Comparison of ENCODE assay signal across 8 cellular contexts in genomic region chr5:135565691-135566421, GRCh38. TPM values are rescaled to one million over a fixed set of nuclear protein-coding genes. Genes with fewer than 3 reads are reported as not detected.
DNase-seq lines count a peak whose midpoint lies in the region; ATAC-seq and TF ChIP-seq lines count a peak whose summit lies in the region.

No MANE protein-coding gene starts in this region.

- ATAC-seq in HG02763 (IDR thresholded peaks at IDR 0.05; ENCODE audit: unreplicated experiment) = no peak
- ATAC-seq in GM21528 (IDR thresholded peaks at IDR 0.05; ENCODE audit: low FRiP score, unreplicated experiment) = no peak

- H3K36me3 Mint-ChIP-seq in activated naive CD4-positive, alpha-beta T cell treated with anti-CD3 and anti-CD28 coated beads, Interleukin-2, amount 10 ng/mL, durations not matched to agents 7 days and 5 days = no peaks in the 10 kb centered on the region

- 38% methylated on average over 16 of the region's 16 CpGs for WGBS in HUES64

- H3K27ac ChIP-seq in HUES64 (ENCODE audit: low read depth, low read length) = peak overlapping the region; percentile 39; the same call in 1 of the 2 replicates
- no peak overlapping the region for H3K27ac ChIP-seq in cardiac muscle cell

- H3K4me3 ChIP-seq in HUES64 (ENCODE audit: low read length) (no peak overlapping the region), cardiac muscle cell (no peak overlapping the region)

- peaks cover 42% of the 10 kb centered on the region for H3K27me3 Mint-ChIP-seq in activated naive CD4-positive, alpha-beta T cell treated with anti-CD3 and anti-CD28 coated beads, Interleukin-2, amount 10 ng/mL, durations not matched to agents 7 days and 5 days

- no peaks in the 10 kb centered on the region for H3K9me3 Mint-ChIP-seq in activated naive CD4-positive, alpha-beta T cell treated with anti-CD3 and anti-CD28 coated beads, Interleukin-2, amount 10 ng/mL, durations not matched to agents 7 days and 5 days

- H3K9me3 ChIP-seq in HUES64 (ENCODE audit: insufficient read depth, low read depth, low read length) (no peaks in the 10 kb centered on the region), cardiac muscle cell (ENCODE audit: low read depth) (no peaks in the 10 kb centered on the region)

- H3K27me3 ChIP-seq in HUES64 (ENCODE audit: insufficient read depth, low read length) (peaks cover 44% of the 10 kb centered on the region), cardiac muscle cell (no peaks in the 10 kb centered on the region)

- in situ Hi-C loops in SK-MEL-5 (cut with HindIII; ENCODE audit: low pct_unique_long_range_greater_than_20kb, low sequenced_read_pairs) = loop anchor here (25.0 kb wide), 1 partner anchor 271 kb away; the partner anchor contains the start of gene SLC25A48

- H3K36me3 ChIP-seq in HUES64 (ENCODE audit: insufficient read depth, low read length) (no peaks in the 10 kb centered on the region), cardiac muscle cell (no peaks in the 10 kb centered on the region)

- CTCF ChIA-PET in activated naive CD4-positive, alpha-beta T cell treated with anti-CD3 and anti-CD28 coated beads, Interleukin-2, amount 10 ng/mL, durations not matched to agents 7 days and 5 days (lab: Charles Lee) = interaction anchor here (0.7 to 13.7 kb wide), 27 partner anchors 8 to 266 kb away, joined by 3 to 173 read pairs (median 5); partner anchors contain the start of gene CXCL14

- H3K4me1 Mint-ChIP-seq in activated naive CD4-positive, alpha-beta T cell treated with anti-CD3 and anti-CD28 coated beads, Interleukin-2, amount 10 ng/mL, durations not matched to agents 7 days and 5 days = peaks cover 8% of the 10 kb centered on the region

- TF ChIP-seq CTCF in GM10266 (IDR thresholded peaks at IDR 0.05; ENCODE audit: control insufficient read depth, insufficient read depth, low read depth, missing control alignments) = peak; percentile 88
- TF ChIP-seq CTCF in cardiac muscle cell (IDR thresholded peaks at IDR 0.05; ENCODE audit: low read depth, low read length) = peak; percentile 99

- H3K9ac ChIP-seq in HUES64 (ENCODE audit: low read depth, low read length) = no peak overlapping the region

- DNase-seq in GM10266 (ENCODE audit: extremely low spot score) (peak; percentile 63), SK-MEL-5 (ENCODE audit: low read depth, low spot score) (peak; percentile 65), cardiac muscle cell (ENCODE audit: low read depth in 1 of 2, low spot score in 1 of 2) (peak; percentile 64 to 71), pulmonary artery endothelial cell (ENCODE audit: low read depth, low spot score) (peak; percentile 11)
- peak; percentile 81 for DNase-seq in activated naive CD4-positive, alpha-beta T cell treated with anti-CD3 and anti-CD28 coated beads, Interleukin-2, amount 10 ng/mL, durations not matched to agents 7 days and 5 days

- peaks cover 19% of the 10 kb centered on the region for H3K4me1 ChIP-seq in HUES64 (ENCODE audit: insufficient read depth, low read length)
- H3K4me1 ChIP-seq in cardiac muscle cell (ENCODE audit: low read depth) = peaks cover 6% of the 10 kb centered on the region

- no peak overlapping the region for H3K27ac Mint-ChIP-seq in activated naive CD4-positive, alpha-beta T cell treated with anti-CD3 and anti-CD28 coated beads, Interleukin-2, amount 10 ng/mL, durations not matched to agents 7 days and 5 days

- no peak overlapping the region for H3K4me3 Mint-ChIP-seq in activated naive CD4-positive, alpha-beta T cell treated with anti-CD3 and anti-CD28 coated beads, Interleukin-2, amount 10 ng/mL, durations not matched to agents 7 days and 5 days

RNA-seq across cellular contexts. Expression of gene CXCL14, which starts 12.9 kb away (rescaled TPM):
- polyA plus RNA-seq in HUES64 (2013, experiment 1 of 2) = 1.6 TPM
- 2.2 TPM for polyA plus RNA-seq in HUES64 (2013, experiment 2 of 2)
- total RNA-seq in SK-MEL-5 (2014; rRNA removed; shearing (Covaris generic)) = not detected in 2 replicates
- polyA plus RNA-seq in SK-MEL-5 (2015; cell fraction: cytosol; rRNA removed) = 0.08 TPM in 1 of 2 replicates, not detected in the other
- not detected in 2 replicates for polyA plus RNA-seq in SK-MEL-5 (2015; cell fraction: nucleus; rRNA removed)
- total RNA-seq in cardiac muscle cell = 0.11 and 1.2 TPM in 2 replicates
- polyA plus RNA-seq in cardiac muscle cell = 1.1 and 1.9 TPM in 2 replicates
- not detected in 2 replicates for total RNA-seq in pulmonary artery endothelial cell

RNA-seq across cellular contexts. Expression of gene NEUROG1, which starts 30.1 kb away (rescaled TPM):
- not detected for polyA plus RNA-seq in HUES64 (2013, experiment 1 of 2)
- polyA plus RNA-seq in HUES64 (2013, experiment 2 of 2) = not detected
- total RNA-seq in SK-MEL-5 (2014; rRNA removed; shearing (Covaris generic)) = not detected in 2 replicates
- polyA plus RNA-seq in SK-MEL-5 (2015; cell fraction: cytosol; rRNA removed) = not detected in 2 replicates
- polyA plus RNA-seq in SK-MEL-5 (2015; cell fraction: nucleus; rRNA removed) = not detected in 2 replicates
- total RNA-seq in cardiac muscle cell (not detected in 2 replicates), pulmonary artery endothelial cell (not detected in 2 replicates)
- polyA plus RNA-seq in cardiac muscle cell = not detected in 2 replicates

Comparison
In these comparisons a context has a peak if more than half of its experiments do, and no peak if none do; other contexts are left out.
1. DNase-seq: peak in every context shown above with its lines; median percentile 81 in activated naive CD4-positive, alpha-beta T cell treated with anti-CD3 and anti-CD28 coated beads, Interleukin-2, amount 10 ng/mL, durations not matched to agents 7 days and 5 days; 68 in cardiac muscle cell; 65 in SK-MEL-5; 63 in GM10266; 11 in pulmonary artery endothelial cell.